ENCODE assay signal across 14 cellular contexts in genomic region chr2:86648696-86649095, GRCh38. TPM values are rescaled to one million over a fixed set of nuclear protein-coding genes. Genes with fewer than 3 reads are reported as not detected.
DNase-seq lines count a peak whose midpoint lies in the region; ATAC-seq and TF ChIP-seq lines count a peak whose summit lies in the region.
"Had no signal": no experiment of that assay in that cellular context is flagged by ENCODE, and none has a peak within 500 bp of the region (broad histone marks: within the 10 kb centered on the region; RNA-seq: fewer than 3 reads in every experiment).

No MANE protein-coding gene starts in this region.

- no peak overlapping the region for H3K4me3 Mint-ChIP-seq in activated naive CD4-positive, alpha-beta T cell treated with anti-CD3 and anti-CD28 coated beads, Interleukin-2, amount 10 ng/mL, durations not matched to agents 7 days and 5 days
- H3K4me3 Mint-ChIP-seq: CD8-positive, alpha-beta memory T cell had no signal

- no peaks in the 10 kb centered on the region for H3K9me2 ChIP-seq in OCI-LY7 (ENCODE audit: insufficient read depth, low read length)

- H3K9ac ChIP-seq in mucosa of rectum (ENCODE audit: low read depth in 1 of 2, low read length in 2 of 2) = no peak overlapping the region

- H3K27me3 ChIP-seq in mucosa of rectum (ENCODE audit: control insufficient read depth in 2 of 2, insufficient read depth in 2 of 2, low read length in 2 of 2) = no peaks in the 10 kb centered on the region

- no peaks in the 10 kb centered on the region for H3K36me3 Mint-ChIP-seq in activated naive CD4-positive, alpha-beta T cell treated with anti-CD3 and anti-CD28 coated beads, Interleukin-2, amount 10 ng/mL, durations not matched to agents 7 days and 5 days

- peaks cover 7% of the 10 kb centered on the region for H3K9me3 Mint-ChIP-seq in activated naive CD4-positive, alpha-beta T cell treated with anti-CD3 and anti-CD28 coated beads, Interleukin-2, amount 10 ng/mL, durations not matched to agents 7 days and 5 days

- H4K20me1 ChIP-seq in OCI-LY7 (ENCODE audit: insufficient read depth, low read length) = no peaks in the 10 kb centered on the region

- ATAC-seq in HG02571 (IDR thresholded peaks at IDR 0.05; ENCODE audit: unreplicated experiment) (no peak), GM21526 (IDR thresholded peaks at IDR 0.05; ENCODE audit: low FRiP score, unreplicated experiment) (no peak)

- no peaks in the 10 kb centered on the region for H3K4me1 Mint-ChIP-seq in activated naive CD4-positive, alpha-beta T cell treated with anti-CD3 and anti-CD28 coated beads, Interleukin-2, amount 10 ng/mL, durations not matched to agents 7 days and 5 days
- H3K4me1 Mint-ChIP-seq: CD8-positive, alpha-beta memory T cell had no signal

- H3K4me3 ChIP-seq in fibroblast of mammary gland (ENCODE audit: control insufficient read depth, low read depth, low read length) (no peak overlapping the region), mucosa of rectum (ENCODE audit: low read length in 2 of 2) (peak overlapping the region in 1 of 2 donors; percentile 14), OCI-LY7 (ENCODE audit: low read depth, low read length, poor library complexity, severe bottlenecking) (no peak overlapping the region)

- no TSS peak for BruUV-seq in OCI-LY7 (replicated peaks; lab: Mats Ljungman, UMichigan)

- no peak for TF ChIP-seq CTCF in fibroblast of mammary gland (conservative IDR thresholded peaks at IDR 0.05; ENCODE audit: control insufficient read depth, insufficient read depth, low read depth, low read length)
- TF ChIP-seq CTCF in OCI-LY7 (conservative IDR thresholded peaks at IDR 0.05; ENCODE audit: low read length) = no peak

- H3K27me3 Mint-ChIP-seq in activated naive CD4-positive, alpha-beta T cell treated with anti-CD3 and anti-CD28 coated beads, Interleukin-2, amount 10 ng/mL, durations not matched to agents 7 days and 5 days = peaks cover 11% of the 10 kb centered on the region

- no peaks in the 10 kb centered on the region for H3K79me2 ChIP-seq in OCI-LY7 (ENCODE audit: insufficient read depth, low read depth, low read length)

- no peak overlapping the region for H2AFZ ChIP-seq in OCI-LY7 (ENCODE audit: low read length)

- H3K9me3 ChIP-seq in mucosa of rectum (ENCODE audit: control insufficient read depth in 2 of 2, low read length in 2 of 2) = no peaks in the 10 kb centered on the region
- no peaks in the 10 kb centered on the region for H3K9me3 ChIP-seq in OCI-LY7 (ENCODE audit: low read length)

- POLR2A ChIA-PET in OCI-LY7 (lab: Charles Lee) = no interaction called here

- no peaks in the 10 kb centered on the region for H3K36me3 ChIP-seq in mucosa of rectum (ENCODE audit: control insufficient read depth in 2 of 2, insufficient read depth in 2 of 2, low read length in 2 of 2)
- H3K36me3 ChIP-seq in OCI-LY7 (ENCODE audit: insufficient read depth, low read length) = no peaks in the 10 kb centered on the region

- CTCF ChIA-PET in OCI-LY7 (lab: Charles Lee; ENCODE audit: unreplicated experiment) = no interaction called here
- CTCF ChIA-PET in activated naive CD4-positive, alpha-beta T cell treated with anti-CD3 and anti-CD28 coated beads, Interleukin-2, amount 10 ng/mL, durations not matched to agents 7 days and 5 days (lab: Charles Lee) = interaction anchor here (0.7 kb wide), 1 partner anchor 75 kb away, joined by 3 read pairs; no protein-coding TSS in a partner anchor

- H3K27ac Mint-ChIP-seq in activated naive CD4-positive, alpha-beta T cell treated with anti-CD3 and anti-CD28 coated beads, Interleukin-2, amount 10 ng/mL, durations not matched to agents 7 days and 5 days = no peak overlapping the region
- H3K27ac Mint-ChIP-seq: CD8-positive, alpha-beta memory T cell had no signal

- H3K4me2 ChIP-seq in OCI-LY7 (ENCODE audit: low read length) = no peak overlapping the region

- H3K27ac ChIP-seq in mucosa of rectum (ENCODE audit: low read depth in 2 of 2, low read length in 2 of 2) (peak overlapping the region; percentile 63 to 64), OCI-LY7 (ENCODE audit: low read depth, low read length, poor library complexity, severe bottlenecking) (no peak overlapping the region)

- H3K4me1 ChIP-seq in mucosa of rectum (ENCODE audit: control insufficient read depth in 2 of 2, insufficient read depth in 2 of 2, low read length in 2 of 2) (peaks cover 0 to 11% of the 10 kb centered on the region in 2 donors), OCI-LY7 (ENCODE audit: insufficient read depth, low read length, poor library complexity, severe bottlenecking) (no peaks in the 10 kb centered on the region)

- DNase-seq in HT1080 (ENCODE audit: low read depth) (peak; percentile 26), fibroblast of mammary gland (ENCODE audit: low read depth) (peak; percentile 3), OCI-LY7 (ENCODE audit: low spot score) (no peak)
- no peak for DNase-seq in activated naive CD4-positive, alpha-beta T cell treated with anti-CD3 and anti-CD28 coated beads, Interleukin-2, amount 10 ng/mL, durations not matched to agents 7 days and 5 days
- DNase-seq: CD8-positive, alpha-beta memory T cell; DMS 273 treated with DMSO at 0.1 percent for 48 hours; Karpas-422; NCI-H1417; NCI-H2029; NCI-H2171 treated with DMSO at 0.1 percent for 48 hours; SHP77 treated with DMSO at 0.1 percent for 48 hours had no signal

- intact Hi-C loops in OCI-LY7 (cut with micrococcal nuclease; ENCODE audit: unreplicated experiment) = no loop called here

RNA-seq across cellular contexts. Expression of gene RNF103, which starts 25.0 kb away (rescaled TPM):
- 7.0 and 7.3 TPM in 2 replicates for total RNA-seq in HT1080 (2014; rRNA removed; shearing (Covaris generic))
- 9.3 and 13.5 TPM in 2 replicates for polyA plus RNA-seq in HT1080 (2015; cell fraction: cytosol; rRNA removed)
- polyA plus RNA-seq in HT1080 (2015; cell fraction: nucleus; rRNA removed) = 19.1 and 23.0 TPM in 2 replicates
- total RNA-seq in OCI-LY7 (2014; rRNA removed; shearing (Covaris generic)) = 11.8 and 12.9 TPM in 2 replicates
- 17.2 and 18.4 TPM in 2 replicates for total RNA-seq in OCI-LY7 (2022)

Comparison
In these comparisons a context has a peak if more than half of its experiments do, and no peak if none do; other contexts are left out.
1. DNase-seq: peak in HT1080 (single experiment) and fibroblast of mammary gland (single experiment); none in OCI-LY7 (single experiment) and activated naive CD4-positive, alpha-beta T cell treated with anti-CD3 and anti-CD28 coated beads, Interleukin-2, amount 10 ng/mL, durations not matched to agents 7 days and 5 days (single experiment).